Comparison of ENCODE assay signal across 16 cellular contexts in the genomic region with DNA sequence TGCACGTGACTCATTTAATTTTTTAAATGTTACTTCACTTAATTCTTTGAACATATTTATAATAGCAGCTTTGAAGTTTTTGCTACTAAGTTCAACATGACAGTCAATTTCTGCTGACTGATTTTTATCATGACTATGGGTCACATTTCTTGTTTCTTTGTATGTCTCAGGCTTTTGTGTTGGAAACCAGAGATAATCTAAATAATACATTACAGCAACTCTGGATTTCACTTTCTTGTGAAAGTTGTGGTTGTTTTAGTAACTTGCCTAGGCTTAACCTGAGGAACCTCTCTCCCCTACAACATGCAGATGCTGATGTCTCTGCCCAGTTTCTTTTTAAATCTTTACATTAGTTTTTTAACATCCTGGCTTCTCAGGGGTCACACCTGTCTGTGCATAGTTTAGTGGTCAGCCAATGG.
A peak's percentile ranks its signal among the peaks of the same experiment; 100 is the strongest.
DNase-seq lines count a peak whose midpoint lies in the region; ATAC-seq, FAIRE-seq and TF ChIP-seq lines count a peak whose summit lies in the region.
"Had no signal": no experiment of that assay in that cellular context is flagged by ENCODE, and none has a peak within 500 bp of the region (broad histone marks: within the 10 kb centered on the region; RNA-seq: fewer than 3 reads in every experiment).

No MANE protein-coding gene starts in this region.

- no peaks in the 10 kb centered on the region for H3K9me3 ChIP-seq in adrenal gland (replicated peaks in 1 of 3)
- H3K9me3 ChIP-seq: BLaER1 treated with 17β-estradiol and CSF1 and Interleukin-3, amounts not matched to agents 10 nM and 100 nM; thyroid gland had no signal

- WGBS in adrenal gland, 4 donors, result 80 to 87% (median 84%) methylated on average over 1 of the region's 1 CpG

- no peaks in the 10 kb centered on the region for H3K36me3 ChIP-seq in adrenal gland (replicated peaks in 1 of 2)
- H3K36me3 ChIP-seq: BLaER1 treated with 17β-estradiol and CSF1 and Interleukin-3, amounts not matched to agents 10 nM and 100 nM; thyroid gland had no signal

- intact Hi-C loops in adrenal gland (cut with DNase I), result no loop called here

- no peak overlapping the region for H3K4me3 ChIP-seq in adrenal gland
- H3K4me3 ChIP-seq: BLaER1 treated with 17β-estradiol and CSF1 and Interleukin-3, amounts not matched to agents 10 nM and 100 nM; thyroid gland had no signal

- no peak for TF ChIP-seq CTCF in adrenal gland (IDR thresholded peaks at IDR 0.05)

- TF ChIP-seq POLR2A in GM12891 (IDR thresholded peaks at IDR 0.05; ENCODE audit: low read depth, low read length) (no peak), adrenal gland (IDR thresholded peaks at IDR 0.05) (no peak)

- no peak overlapping the region for H3K27ac ChIP-seq in adrenal gland
- H3K27ac ChIP-seq: BLaER1 treated with 17β-estradiol and CSF1 and Interleukin-3, amounts not matched to agents 10 nM and 100 nM; epithelial cell of prostate; thyroid gland had no signal

- peak; percentile 71 for ATAC-seq in GM19351 (IDR thresholded peaks at IDR 0.05; ENCODE audit: unreplicated experiment)
- ATAC-seq in HG02798 (IDR thresholded peaks at IDR 0.05; ENCODE audit: poor library complexity, unreplicated experiment), result peak; percentile 77

- DNase-seq in GM12891 (ENCODE audit: insufficient read length, low spot score) (no peak), M059J (ENCODE audit: low read depth) (peak; percentile 70), NCI-H748 treated with DMSO at 0.1 percent for 48 hours (lab: John Stamatoyannopoulos, UW) (no peak), LoVo (ENCODE audit: low spot score) (no peak), COLO829 (ENCODE audit: low spot score) (no peak), adrenal gland (no peak)
- DNase-seq: NCI-H1930; occipital lobe; RPMI8226; stimulated activated CD4-positive, alpha-beta T cell treated with anti-CD3 and anti-CD28 coated beads, Interleukin-4, amount 100 ng/mL, for 4 hours; thyroid gland had no signal

- FAIRE-seq in GM12891 (lab: Jason Lieb, UNC), result no peak
- FAIRE-seq: HTR-8/SVneo had no signal

- H3K4me1 ChIP-seq in adrenal gland (replicated peaks in 1 of 2), result no peaks in the 10 kb centered on the region

- peaks cover 6% of the 10 kb centered on the region for H3K27me3 ChIP-seq in adrenal gland
- H3K27me3 ChIP-seq: BLaER1 treated with 17β-estradiol and CSF1 and Interleukin-3, amounts not matched to agents 10 nM and 100 nM; thyroid gland had no signal

TF ChIP-seq in GM12891, 5 proteins besides CTCF, POLR2A, EP300 and RAD21:
- TF ChIP-seq POU2F2 (IDR thresholded peaks at IDR 0.05; ENCODE audit: low read depth, low read length) (peak; percentile 71; the same call in 1 of the 2 replicates), SPI1 (IDR thresholded peaks at IDR 0.05; ENCODE audit: low read depth, low read length) (no peak)
